In genomic region chr13:31162151-31163008, GRCh38 we compare ENCODE assay signal across 8 cellular contexts. TPM values are rescaled to one million over a fixed set of nuclear protein-coding genes. Genes with fewer than 3 reads are reported as not detected.
DNase-seq lines count a peak whose midpoint lies in the region; ATAC-seq, FAIRE-seq and TF ChIP-seq lines count a peak whose summit lies in the region.

No MANE protein-coding gene starts in this region.

- H3K4me3 ChIP-seq in GM23248 (peak overlapping the region; percentile 97), Karpas-422 (ENCODE audit: low read length) (peak overlapping the region; percentile 94), fibroblast of mammary gland (ENCODE audit: control insufficient read depth, low read depth, low read length) (peak overlapping the region; percentile 94)
- peak overlapping the region; percentile 89 for H3K4me3 ChIP-seq in naive thymus-derived CD4-positive, alpha-beta T cell (ENCODE audit: low read length)

- H3K9ac ChIP-seq in GM23248 (peak overlapping the region; percentile 91), Karpas-422 (ENCODE audit: low read length) (peak overlapping the region; percentile 73)

- CTCF ChIA-PET in naive thymus-derived CD4-positive, alpha-beta T cell (lab: Charles Lee): interaction anchor here (1.4 kb wide), 1 partner anchor 37 kb away, joined by 5 read pairs; the partner anchor contains the start of gene B3GLCT

- no peaks in the 10 kb centered on the region for H3K27me3 Mint-ChIP-seq in activated T-helper 17 cell treated with anti-CD3 and anti-CD28 coated beads, Interleukin-2, amount 50 U/mL, for 72 hours
- H3K27me3 Mint-ChIP-seq in naive thymus-derived CD4-positive, alpha-beta T cell: peaks cover 0 to 3% (median 0%) of the 10 kb centered on the region in 5 donors
- no peaks in the 10 kb centered on the region for H3K27me3 Mint-ChIP-seq in stimulated activated naive B cell treated with anti-CD40 and anti-IgM and Interleukin-4, amounts not matched to agents 10 μg/mL and 1 μg/mL and 100 μg/mL, for 72 hours

- peak overlapping the region; percentile 96 for H3K4me2 ChIP-seq in GM23248 (ENCODE audit: unreplicated experiment)
- peak overlapping the region; percentile 86 for H3K4me2 ChIP-seq in Karpas-422 (ENCODE audit: low read depth, low read length, poor library complexity, severe bottlenecking)

- H3F3A ChIP-seq in GM23248 (ENCODE audit: insufficient read depth): peaks cover 27% of the 10 kb centered on the region

- intact Hi-C loops in naive thymus-derived CD4-positive, alpha-beta T cell (cut with micrococcal nuclease): loop anchor here (1.0 to 10.0 kb wide), 21 partner anchors 8 to 1568 kb away; partner anchors contain the start of genes B3GLCT (in 2 of the 2), N4BP2L2 (in 2 of the 2), SLC7A1 (in 2 of the 2) and UBL3 (in 2 of the 2)

- H3K9me3 ChIP-seq in GM23248 (ENCODE audit: low read depth) (no peaks in the 10 kb centered on the region), Karpas-422 (ENCODE audit: low read length) (no peaks in the 10 kb centered on the region)
- no peaks in the 10 kb centered on the region for H3K9me3 ChIP-seq in naive thymus-derived CD4-positive, alpha-beta T cell (ENCODE audit: control insufficient read depth in 2 of 3, low read length in 3 of 3)

- H3K4me1 ChIP-seq in GM23248 (ENCODE audit: insufficient read depth): peaks cover 21% of the 10 kb centered on the region
- H3K4me1 ChIP-seq in Karpas-422 (ENCODE audit: low read length): peaks cover 28% of the 10 kb centered on the region
- H3K4me1 ChIP-seq in naive thymus-derived CD4-positive, alpha-beta T cell (ENCODE audit: control insufficient read depth in 2 of 2, insufficient read depth in 2 of 2, low read length in 2 of 2): peaks cover 22 to 26% of the 10 kb centered on the region in 2 donors

- POLR2A ChIA-PET in naive thymus-derived CD4-positive, alpha-beta T cell (lab: Charles Lee): interaction anchor here (0.8 to 2.9 kb wide), 6 partner anchors 9 to 957 kb away, joined by 3 to 16 read pairs (median 3); partner anchors contain the start of gene B3GLCT

- H3K27ac ChIP-seq in GM23248 (peak overlapping the region; percentile 90), Karpas-422 (ENCODE audit: low read length) (peak overlapping the region; percentile 54; the same call in 1 of the 2 replicates)
- peak overlapping the region; percentile 96 for H3K27ac ChIP-seq in naive thymus-derived CD4-positive, alpha-beta T cell (ENCODE audit: low read depth, low read length)

- H4K20me1 ChIP-seq in GM23248 (ENCODE audit: insufficient read depth) (peaks cover 5% of the 10 kb centered on the region; the same call in 1 of the 2 replicates), Karpas-422 (ENCODE audit: insufficient read depth, low read depth, low read length) (peaks cover 10% of the 10 kb centered on the region)

- H3K27ac Mint-ChIP-seq in activated T-helper 17 cell treated with anti-CD3 and anti-CD28 coated beads, Interleukin-2, amount 50 U/mL, for 72 hours: peak overlapping the region; percentile 97
- H3K27ac Mint-ChIP-seq in naive thymus-derived CD4-positive, alpha-beta T cell: peak overlapping the region; percentile 98 to 99 (median 99)
- H3K27ac Mint-ChIP-seq in stimulated activated naive B cell treated with anti-CD40 and anti-IgM and Interleukin-4, amounts not matched to agents 10 μg/mL and 1 μg/mL and 100 μg/mL, for 72 hours: peak overlapping the region; percentile 98

- H3K4me1 Mint-ChIP-seq in activated T-helper 17 cell treated with anti-CD3 and anti-CD28 coated beads, Interleukin-2, amount 50 U/mL, for 72 hours: peaks cover 21% of the 10 kb centered on the region
- H3K4me1 Mint-ChIP-seq in naive thymus-derived CD4-positive, alpha-beta T cell: peaks cover 19 to 49% (median 44%) of the 10 kb centered on the region in 7 donors
- peaks cover 11 to 38% of the 10 kb centered on the region in 2 donors for H3K4me1 Mint-ChIP-seq in stimulated activated naive B cell treated with anti-CD40 and anti-IgM and Interleukin-4, amounts not matched to agents 10 μg/mL and 1 μg/mL and 100 μg/mL, for 72 hours

- peaks cover 49% of the 10 kb centered on the region for H3K36me3 Mint-ChIP-seq in activated T-helper 17 cell treated with anti-CD3 and anti-CD28 coated beads, Interleukin-2, amount 50 U/mL, for 72 hours (ENCODE audit: low read depth)
- peaks cover 0 to 8% (median 7%) of the 10 kb centered on the region in 5 donors for H3K36me3 Mint-ChIP-seq in naive thymus-derived CD4-positive, alpha-beta T cell
- peaks cover 11 to 15% of the 10 kb centered on the region in 2 donors for H3K36me3 Mint-ChIP-seq in stimulated activated naive B cell treated with anti-CD40 and anti-IgM and Interleukin-4, amounts not matched to agents 10 μg/mL and 1 μg/mL and 100 μg/mL, for 72 hours

- peak; percentile 90 for ATAC-seq in activated T-helper 17 cell treated with anti-CD3 and anti-CD28 coated beads, Interleukin-2, amount 50 U/mL, for 72 hours (replicated peaks)
- peak; percentile 91 for ATAC-seq in naive thymus-derived CD4-positive, alpha-beta T cell
- peak; percentile 89 to 90 for ATAC-seq in stimulated activated naive B cell treated with anti-CD40 and anti-IgM and Interleukin-4, amounts not matched to agents 10 μg/mL and 1 μg/mL and 100 μg/mL, for 72 hours (replicated peaks)

- no peaks in the 10 kb centered on the region for H3K9me2 ChIP-seq in GM23248 (ENCODE audit: insufficient read depth)
- H3K9me2 ChIP-seq in Karpas-422 (replicated peaks; ENCODE audit: insufficient read depth, low read length): no peaks in the 10 kb centered on the region

- H3K36me3 ChIP-seq in GM23248 (ENCODE audit: low read depth): peaks cover 3% of the 10 kb centered on the region; the same call in 1 of the 2 replicates
- peaks cover 13% of the 10 kb centered on the region; the same call in 1 of the 2 replicates for H3K36me3 ChIP-seq in Karpas-422 (ENCODE audit: insufficient read depth, low read length)
- H3K36me3 ChIP-seq in naive thymus-derived CD4-positive, alpha-beta T cell (ENCODE audit: control insufficient read depth in 2 of 3, insufficient read depth in 3 of 3, low read length in 3 of 3): peaks cover 0 to 7% (median under 1%) of the 10 kb centered on the region in 3 experiments

- no peaks in the 10 kb centered on the region for H3K9me3 Mint-ChIP-seq in activated T-helper 17 cell treated with anti-CD3 and anti-CD28 coated beads, Interleukin-2, amount 50 U/mL, for 72 hours
- no peaks in the 10 kb centered on the region for H3K9me3 Mint-ChIP-seq in naive thymus-derived CD4-positive, alpha-beta T cell
- H3K9me3 Mint-ChIP-seq in stimulated activated naive B cell treated with anti-CD40 and anti-IgM and Interleukin-4, amounts not matched to agents 10 μg/mL and 1 μg/mL and 100 μg/mL, for 72 hours: no peaks in the 10 kb centered on the region

- H3K27me3 ChIP-seq in GM23248 (replicated peaks; ENCODE audit: insufficient read depth) (no peaks in the 10 kb centered on the region), Karpas-422 (ENCODE audit: low read length) (no peaks in the 10 kb centered on the region)
- no peaks in the 10 kb centered on the region for H3K27me3 ChIP-seq in naive thymus-derived CD4-positive, alpha-beta T cell (ENCODE audit: control insufficient read depth in 2 of 2, insufficient read depth in 2 of 2, low read length in 2 of 2)

- H2AFZ ChIP-seq in GM23248: peak overlapping the region; percentile 95
- H2AFZ ChIP-seq in Karpas-422 (ENCODE audit: low read length): peak overlapping the region; percentile 93

- in situ Hi-C loops in GM23248 (cut with MboI): no loop called here

- TF ChIP-seq CTCF in fibroblast of mammary gland (conservative IDR thresholded peaks at IDR 0.05; ENCODE audit: control insufficient read depth, insufficient read depth, low read depth, low read length): no peak

- peaks cover 34% of the 10 kb centered on the region for H3K79me2 ChIP-seq in GM23248 (ENCODE audit: insufficient read depth)
- peaks cover 44% of the 10 kb centered on the region for H3K79me2 ChIP-seq in Karpas-422 (ENCODE audit: low read length)

- peak overlapping the region; percentile 99 for H3K4me3 Mint-ChIP-seq in activated T-helper 17 cell treated with anti-CD3 and anti-CD28 coated beads, Interleukin-2, amount 50 U/mL, for 72 hours
- peak overlapping the region; percentile 92 to 98 (median 94) for H3K4me3 Mint-ChIP-seq in naive thymus-derived CD4-positive, alpha-beta T cell
- peak overlapping the region; percentile 98 to 99 for H3K4me3 Mint-ChIP-seq in stimulated activated naive B cell treated with anti-CD40 and anti-IgM and Interleukin-4, amounts not matched to agents 10 μg/mL and 1 μg/mL and 100 μg/mL, for 72 hours

- DNase-seq in Daoy (ENCODE audit: low read depth) (peak; percentile 97), GM23248 (peak; percentile 99), Karpas-422 (peak; percentile 98), RCC 7860 (ENCODE audit: low spot score) (peak; percentile 91), fibroblast of mammary gland (ENCODE audit: low read depth) (peak; percentile 98)
- DNase-seq in naive thymus-derived CD4-positive, alpha-beta T cell: peak; percentile 88 to 99 (median 99)
- DNase-seq in stimulated activated naive B cell treated with anti-CD40 and anti-IgM and Interleukin-4, amounts not matched to agents 10 μg/mL and 1 μg/mL and 100 μg/mL, for 72 hours: peak; percentile 97

- FAIRE-seq in RCC 7860 (lab: Jason Lieb, UNC): peak; percentile 22

- WGBS in GM23248 (ENCODE audit: low coverage in 1 of 2, low lambda C conversion rate in 2 of 2, missing lambda C conversion rate in 2 of 2), 2 experiments: 1% methylated on average over 34 of the region's 34 CpGs

RNA-seq across cellular contexts. Expression of gene HSPH1, which starts 0.7 kb away (rescaled TPM):
- 100.0 and 105 TPM in 2 replicates for total RNA-seq in Daoy (2014; rRNA removed; shearing (Covaris generic))
- total RNA-seq in GM23248 (2014; rRNA removed; shearing (Covaris generic)): 35.5 and 35.9 TPM in 2 replicates
- 46.7 and 46.8 TPM in 2 replicates for polyA plus RNA-seq in GM23248 (2016; fragmentation: Nextera tagmentation; extraction: Ambion mirVana)
- 66.3 and 116 TPM in 2 replicates for total RNA-seq in Karpas-422 (2014; rRNA removed; shearing (Covaris generic); ENCODE audit: low replicate concordance)
- total RNA-seq in activated T-helper 17 cell treated with anti-CD3 and anti-CD28 coated beads, Interleukin-2, amount 50 U/mL, for 72 hours: 100 to 1,000 TPM; 128 to 303 TPM
- 100 to 1,000 TPM in 3 of 5 experiments, 10 to 100 TPM in 2; 65.5 to 154 (median 107) TPM for total RNA-seq in naive thymus-derived CD4-positive, alpha-beta T cell
- 10 to 100 TPM; 36.6 to 66.3 TPM for polyA plus RNA-seq in naive thymus-derived CD4-positive, alpha-beta T cell

RNA-seq across cellular contexts. Expression of gene B3GLCT, which starts 37.4 kb away (rescaled TPM):
- 6.8 and 8.2 TPM in 2 replicates for total RNA-seq in Daoy (2014; rRNA removed; shearing (Covaris generic))
- total RNA-seq in GM23248 (2014; rRNA removed; shearing (Covaris generic)): 18.3 and 20.2 TPM in 2 replicates
- 14.9 and 16.1 TPM in 2 replicates for polyA plus RNA-seq in GM23248 (2016; fragmentation: Nextera tagmentation; extraction: Ambion mirVana)
- total RNA-seq in Karpas-422 (2014; rRNA removed; shearing (Covaris generic); ENCODE audit: low replicate concordance): 0.32 and 1.1 TPM in 2 replicates
- total RNA-seq in activated T-helper 17 cell treated with anti-CD3 and anti-CD28 coated beads, Interleukin-2, amount 50 U/mL, for 72 hours: 1 to 10 TPM; 4.1 to 4.6 TPM
- 1 to 10 TPM; 3.7 to 4.6 (median 4.4) TPM for total RNA-seq in naive thymus-derived CD4-positive, alpha-beta T cell
- 1 to 10 TPM; 4.9 to 5.3 TPM for polyA plus RNA-seq in naive thymus-derived CD4-positive, alpha-beta T cell

Comparison
In these comparisons a context has a peak if more than half of its experiments do, and no peak if none do; other contexts are left out.
1. Peak in every context shown above with its lines: DNase-seq, ATAC-seq, H3K4me3 ChIP-seq and H3K27ac ChIP-seq.